ENCODE assay signal across 12 cellular contexts in genomic region chr5:100694100-100694499, GRCh38.
"Had no signal": no experiment of that assay in that cellular context is flagged by ENCODE, and none has a peak within 500 bp of the region (broad histone marks: within the 10 kb centered on the region; RNA-seq: fewer than 3 reads in every experiment).

No MANE protein-coding gene starts in this region.

- H3K4me1 ChIP-seq: suprapubic skin, upper lobe of left lung had no signal

- H3K36me3 ChIP-seq: ovary, suprapubic skin, upper lobe of left lung had no signal

- H3K9me3 ChIP-seq: ovary, suprapubic skin, upper lobe of left lung had no signal

- H3K27ac ChIP-seq: dorsolateral prefrontal cortex, ovary, suprapubic skin, upper lobe of left lung had no signal

- H3K4me3 ChIP-seq: dorsolateral prefrontal cortex, ovary, suprapubic skin, upper lobe of left lung had no signal

- H3K27me3 ChIP-seq: dorsolateral prefrontal cortex, ovary, suprapubic skin, upper lobe of left lung had no signal

- ATAC-seq: activated CD8-positive, alpha-beta T cell treated with anti-CD3 and anti-CD28 coated beads for 36 hours; esophagus mucosa had no signal

- DNase-seq: activated CD8-positive, alpha-beta memory T cell treated with anti-CD3 and anti-CD28 coated beads, Interleukin-2, amount 50 U/mL, for 4 hours; activated CD8-positive, alpha-beta T cell treated with anti-CD3 and anti-CD28 coated beads for 36 hours; activated naive CD8-positive, alpha-beta T cell treated with anti-CD3 and anti-CD28 coated beads, Interleukin-2, amount 10 ng/mL, durations not matched to agents 7 days and 5 days; aorta; dorsolateral prefrontal cortex; hippocampal formation; ovary; stimulated activated CD4-positive, alpha-beta T cell treated with anti-CD3 and anti-CD28 coated beads, Interleukin-12 subunit alpha, Interleukin-12 subunit beta, amount 100 ng/mL, for 4 hours; stimulated activated naive CD4-positive, alpha-beta T cell treated with Interleukin-2 at 50 U/mL for 16 hours; upper lobe of left lung had no signal
